Comparison of ENCODE assay signal across 8 cellular contexts in the genomic region with DNA sequence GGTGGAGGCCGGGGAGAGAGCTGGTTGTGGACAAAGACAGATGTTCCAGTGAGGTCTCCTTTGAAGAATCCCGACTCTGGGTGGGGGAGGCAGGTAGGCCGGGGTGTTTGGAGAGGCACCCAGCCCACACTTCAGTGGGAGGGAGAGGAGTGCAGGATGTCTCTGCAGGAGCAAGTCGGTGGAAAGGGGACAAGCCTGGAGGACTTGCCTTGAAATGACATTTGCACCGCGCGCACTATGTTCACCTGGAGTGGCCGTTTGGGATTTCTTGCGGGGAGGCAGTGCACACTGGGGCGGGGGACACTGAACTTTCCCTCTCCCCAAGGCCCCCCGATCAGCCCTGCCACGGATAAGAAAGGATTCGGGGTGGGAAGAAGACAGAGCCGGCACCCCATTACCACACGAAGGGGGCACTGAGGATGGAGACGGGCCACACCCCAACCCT. TPM values are rescaled to one million over a fixed set of nuclear protein-coding genes. Genes with fewer than 3 reads are reported as not detected.
DNase-seq lines count a peak whose midpoint lies in the region; ATAC-seq and TF ChIP-seq lines count a peak whose summit lies in the region.

No MANE protein-coding gene starts in this region.

- H3K4me1 Mint-ChIP-seq in activated CD8-positive, alpha-beta T cell treated with anti-CD3 and anti-CD28 coated beads for 36 hours (ENCODE audit: low read depth), result peaks cover 30% of the 10 kb centered on the region

- intact Hi-C loops in activated CD8-positive, alpha-beta T cell treated with anti-CD3 and anti-CD28 coated beads for 36 hours (cut with micrococcal nuclease), result loop anchor here (5.0 to 10.0 kb wide), 2 partner anchors 103 to 175 kb away; partner anchors contain the start of gene OGFOD2
- intact Hi-C loops in heart left ventricle (cut with DNase I), result loop anchor here (2.0 to 10.0 kb wide), 11 partner anchors 38 to 173 kb away; partner anchors contain the start of genes ARL6IP4 (in 5 of the 10) and OGFOD2 (in 1 of the 10)
- intact Hi-C loops in sciatic nerve (cut with DNase I), result loop anchor here (10.0 kb wide), 1 partner anchor 165 kb away; the partner anchor contains the start of gene ARL6IP4

- no peaks in the 10 kb centered on the region for H3K9me3 ChIP-seq in heart left ventricle

- no peak for TF ChIP-seq POLR2A in heart left ventricle (IDR thresholded peaks at IDR 0.05)

- DNase-seq in H7 (peak; percentile 40), heart left ventricle (peak in 1 of 5 donors; percentile 31), sciatic nerve (ENCODE audit: low spot score) (no peak), NOMO-1 (lab: John Stamatoyannopoulos, UW; ENCODE audit: unreplicated experiment in 2 of 2) (no peak), NCI-H226 (no peak)
- no peak for DNase-seq in activated CD8-positive, alpha-beta T cell treated with anti-CD3 and anti-CD28 coated beads for 36 hours

- H3K36me3 Mint-ChIP-seq in activated CD8-positive, alpha-beta T cell treated with anti-CD3 and anti-CD28 coated beads for 36 hours (ENCODE audit: low read depth), result peaks cover 5% of the 10 kb centered on the region

- no peaks in the 10 kb centered on the region for H3K27me3 Mint-ChIP-seq in activated CD8-positive, alpha-beta T cell treated with anti-CD3 and anti-CD28 coated beads for 36 hours

- POLR2A ChIA-PET in activated CD8-positive, alpha-beta T cell treated with anti-CD3 and anti-CD28 coated beads for 36 hours (lab: Charles Lee), result interaction anchor here (0.6 to 2.1 kb wide), 5 partner anchors 15 to 164 kb away, joined by 3 to 6 read pairs (median 5); no protein-coding TSS in a partner anchor

- H3K27me3 ChIP-seq in H7 (ENCODE audit: control insufficient read depth, insufficient read depth, low read length) (peaks cover 26% of the 10 kb centered on the region), heart left ventricle (peaks cover 0 to 5% (median 0%) of the 10 kb centered on the region in 9 donors)

- CTCF ChIA-PET in activated CD8-positive, alpha-beta T cell treated with anti-CD3 and anti-CD28 coated beads for 36 hours (lab: Charles Lee), result interaction anchor here (0.9 to 2.9 kb wide), 5 partner anchors 30 to 107 kb away, joined by 3 to 10 read pairs (median 5); no protein-coding TSS in a partner anchor

- no peaks in the 10 kb centered on the region for H3K36me3 ChIP-seq in H7 (replicated peaks; ENCODE audit: control insufficient read depth, insufficient read depth, low read length)
- H3K36me3 ChIP-seq in heart left ventricle, result peaks cover 0 to 9% (median 0%) of the 10 kb centered on the region in 9 donors

- no peaks in the 10 kb centered on the region for H3K9me3 Mint-ChIP-seq in activated CD8-positive, alpha-beta T cell treated with anti-CD3 and anti-CD28 coated beads for 36 hours

- H3K4me3 Mint-ChIP-seq in activated CD8-positive, alpha-beta T cell treated with anti-CD3 and anti-CD28 coated beads for 36 hours, result peak overlapping the region; percentile 74

- no peak for TF ChIP-seq CTCF in activated CD8-positive, alpha-beta T cell treated with anti-CD3 and anti-CD28 coated beads for 36 hours (IDR thresholded peaks at IDR 0.05)
- TF ChIP-seq CTCF in heart left ventricle (IDR thresholded peaks at IDR 0.05), result no peak

- H3K4me3 ChIP-seq in H7 (ENCODE audit: insufficient read depth, low read depth, low read length) (peak overlapping the region; percentile 69), heart left ventricle (peak overlapping the region; percentile 64 to 90 (median 70))

- 21 to 24% (median 23%) methylated on average over 10 to 16 of the region's 16 CpGs for WGBS in heart left ventricle, 4 donors

- peak overlapping the region; percentile 72 for H3K27ac Mint-ChIP-seq in activated CD8-positive, alpha-beta T cell treated with anti-CD3 and anti-CD28 coated beads for 36 hours

- no peak for ATAC-seq in activated CD8-positive, alpha-beta T cell treated with anti-CD3 and anti-CD28 coated beads for 36 hours
- ATAC-seq in heart left ventricle, result peak in 3 of 4 donors; percentile 1 to 34 (median 7)
- ATAC-seq in sciatic nerve, result peak; percentile 35
- ATAC-seq in HG02840 (IDR thresholded peaks at IDR 0.05; ENCODE audit: low FRiP score, unreplicated experiment), result no peak
- ATAC-seq in HG03175 (IDR thresholded peaks at IDR 0.05; ENCODE audit: unreplicated experiment), result no peak

- H3K27ac ChIP-seq in heart left ventricle, result peak overlapping the region in 11 of 12 donors; percentile 62 to 91 (median 82)

- peaks cover 0 to 34% (median 22%) of the 10 kb centered on the region in 12 donors for H3K4me1 ChIP-seq in heart left ventricle

RNA-seq across cellular contexts. Expression of gene PITPNM2, which starts 1.0 kb away (rescaled TPM):
- total RNA-seq in H7 (2014; rRNA removed; shearing (Covaris generic)), result 3.5 and 3.7 TPM in 2 replicates
- 10 to 100 TPM; 15.3 to 17.9 TPM for total RNA-seq in activated CD8-positive, alpha-beta T cell treated with anti-CD3 and anti-CD28 coated beads for 36 hours
- 10 to 100 TPM; 13.2 to 28.5 (median 20.7) TPM for total RNA-seq in heart left ventricle
- 10 to 100 TPM; 12.0 to 13.0 TPM for polyA plus RNA-seq in heart left ventricle
- total RNA-seq in sciatic nerve, result 24.7 TPM

Comparison
In these comparisons a context has a peak if more than half of its experiments do, and no peak if none do; other contexts are left out.
1. ATAC-seq: peak in heart left ventricle (3 of 4) and sciatic nerve (single experiment); none in activated CD8-positive, alpha-beta T cell treated with anti-CD3 and anti-CD28 coated beads for 36 hours (single experiment), HG02840 (single experiment) and HG03175 (single experiment).